In the genomic region with DNA sequence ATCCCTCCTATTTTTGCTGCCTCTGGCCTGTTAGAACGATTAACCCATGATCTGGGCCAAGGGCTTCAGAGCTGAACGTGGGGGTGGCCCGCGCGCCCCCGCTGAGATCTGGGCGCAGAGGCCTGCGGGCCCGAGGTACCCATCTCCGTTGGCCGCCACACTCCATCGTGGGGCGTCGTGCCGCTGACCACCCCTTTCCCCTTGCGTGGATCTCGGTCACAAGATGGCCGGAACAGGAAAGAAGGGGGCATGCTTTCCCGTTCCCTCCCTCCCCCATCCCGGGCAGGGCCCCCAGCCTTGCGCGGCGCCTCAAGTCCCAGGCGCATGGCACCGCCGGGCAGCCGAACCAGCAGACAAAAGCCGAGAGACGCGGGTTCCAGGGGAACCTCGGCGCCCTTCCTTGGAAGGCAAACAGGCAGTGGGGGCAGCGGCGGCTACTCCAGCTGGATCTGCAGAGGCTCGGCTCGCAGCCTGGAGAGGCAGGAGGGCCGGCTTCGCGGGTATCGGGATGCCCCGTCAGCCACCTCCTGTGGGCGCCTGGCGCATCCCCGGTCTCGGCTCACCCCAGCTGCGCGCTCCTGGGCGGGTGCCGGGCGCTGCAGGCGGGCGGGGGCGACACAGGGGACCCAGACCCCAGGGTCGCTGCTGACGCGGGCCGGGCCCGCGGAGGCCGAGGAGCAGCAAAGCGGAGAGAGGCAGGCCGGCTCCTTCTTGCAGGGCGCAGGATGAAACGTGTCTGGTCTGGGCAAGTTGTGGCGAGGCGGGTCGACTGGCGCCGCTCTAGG, we compare ENCODE assay signal across 1 cellular context.
TF ChIP-seq lines count a peak whose summit lies in the region.

No MANE protein-coding gene starts in this region.

TF ChIP-seq in HepG2, 621 proteins besides CTCF, POLR2A, EP300 and RAD21 (continued from another document and continues in another):
- TF ChIP-seq, protein P1, sequence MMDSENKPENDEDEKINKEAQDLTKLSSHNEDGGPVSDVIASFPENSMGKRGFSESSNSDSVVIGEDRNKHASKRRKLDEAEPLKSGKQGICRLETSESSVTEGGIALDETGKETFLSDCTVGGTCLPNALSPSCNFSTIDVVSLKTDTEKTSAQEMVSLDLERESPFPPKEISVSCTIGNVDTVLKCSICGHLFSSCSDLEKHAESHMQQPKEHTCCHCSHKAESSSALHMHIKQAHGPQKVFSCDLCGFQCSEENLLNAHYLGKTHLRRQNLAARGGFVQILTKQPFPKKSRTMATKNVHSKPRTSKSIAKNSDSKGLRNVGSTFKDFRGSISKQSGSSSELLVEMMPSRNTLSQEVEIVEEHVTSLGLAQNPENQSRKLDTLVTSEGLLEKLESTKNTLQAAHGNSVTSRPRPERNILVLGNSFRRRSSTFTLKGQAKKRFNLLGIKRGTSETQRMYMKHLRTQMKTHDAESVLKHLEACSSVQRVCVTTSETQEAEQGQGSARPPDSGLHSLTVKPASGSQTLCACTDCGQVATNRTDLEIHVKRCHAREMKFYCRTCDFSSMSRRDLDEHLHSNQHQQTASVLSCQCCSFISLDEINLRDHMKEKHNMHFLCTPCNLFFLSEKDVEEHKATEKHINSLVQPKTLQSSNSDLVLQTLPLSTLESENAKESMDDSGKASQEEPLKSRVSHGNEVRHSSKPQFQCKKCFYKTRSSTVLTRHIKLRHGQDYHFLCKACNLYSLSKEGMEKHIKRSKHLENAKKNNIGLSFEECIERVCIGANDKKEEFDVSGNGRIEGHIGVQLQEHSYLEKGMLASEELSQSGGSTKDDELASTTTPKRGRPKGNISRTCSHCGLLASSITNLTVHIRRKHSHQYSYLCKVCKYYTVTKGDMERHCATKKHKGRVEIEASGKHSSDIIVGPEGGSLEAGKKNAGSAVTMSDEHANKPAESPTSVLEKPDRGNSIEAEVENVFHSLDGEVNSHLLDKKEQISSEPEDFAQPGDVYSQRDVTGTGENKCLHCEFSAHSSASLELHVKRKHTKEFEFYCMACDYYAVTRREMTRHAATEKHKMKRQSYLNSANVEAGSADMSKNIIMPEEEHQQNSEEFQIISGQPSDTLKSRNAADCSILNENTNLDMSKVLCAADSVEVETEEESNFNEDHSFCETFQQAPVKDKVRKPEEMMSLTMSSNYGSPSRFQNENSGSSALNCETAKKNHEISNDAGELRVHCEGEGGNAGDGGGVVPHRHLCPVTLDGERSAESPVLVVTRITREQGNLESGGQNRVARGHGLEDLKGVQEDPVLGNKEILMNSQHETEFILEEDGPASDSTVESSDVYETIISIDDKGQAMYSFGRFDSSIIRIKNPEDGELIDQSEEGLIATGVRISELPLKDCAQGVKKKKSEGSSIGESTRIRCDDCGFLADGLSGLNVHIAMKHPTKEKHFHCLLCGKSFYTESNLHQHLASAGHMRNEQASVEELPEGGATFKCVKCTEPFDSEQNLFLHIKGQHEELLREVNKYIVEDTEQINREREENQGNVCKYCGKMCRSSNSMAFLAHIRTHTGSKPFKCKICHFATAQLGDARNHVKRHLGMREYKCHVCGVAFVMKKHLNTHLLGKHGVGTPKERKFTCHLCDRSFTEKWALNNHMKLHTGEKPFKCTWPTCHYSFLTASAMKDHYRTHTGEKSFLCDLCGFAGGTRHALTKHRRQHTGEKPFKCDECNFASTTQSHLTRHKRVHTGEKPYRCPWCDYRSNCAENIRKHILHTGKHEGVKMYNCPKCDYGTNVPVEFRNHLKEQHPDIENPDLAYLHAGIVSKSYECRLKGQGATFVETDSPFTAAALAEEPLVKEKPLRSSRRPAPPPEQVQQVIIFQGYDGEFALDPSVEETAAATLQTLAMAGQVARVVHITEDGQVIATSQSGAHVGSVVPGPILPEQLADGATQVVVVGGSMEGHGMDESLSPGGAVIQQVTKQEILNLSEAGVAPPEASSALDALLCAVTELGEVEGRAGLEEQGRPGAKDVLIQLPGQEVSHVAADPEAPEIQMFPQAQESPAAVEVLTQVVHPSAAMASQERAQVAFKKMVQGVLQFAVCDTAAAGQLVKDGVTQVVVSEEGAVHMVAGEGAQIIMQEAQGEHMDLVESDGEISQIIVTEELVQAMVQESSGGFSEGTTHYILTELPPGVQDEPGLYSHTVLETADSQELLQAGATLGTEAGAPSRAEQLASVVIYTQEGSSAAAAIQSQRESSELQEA (CRISPR knock-in tag; IDR thresholded peaks at IDR 0.05; ENCODE audit: not compliant biosample characterization): peak; percentile 58
- TF ChIP-seq ZNF605 (CRISPR knock-in tag; IDR thresholded peaks at IDR 0.05) (peak; percentile 75; the same call in 1 of the 2 replicates), ZNF546 (CRISPR knock-in tag; conservative IDR thresholded peaks at IDR 0.05) (0 out of 2 replicates have a peak, but pooled peaks have one; percentile 38), HNRNPH1 (optimal IDR thresholded peaks at IDR 0.05; ENCODE audit: low read depth, low read length) (no peak), CAMTA2 (CRISPR knock-in tag; IDR thresholded peaks at IDR 0.05; ENCODE audit: borderline replicate concordance) (no peak), SOX13 (IDR thresholded peaks at IDR 0.05) (no peak), SOX13 (CRISPR knock-in tag; conservative IDR thresholded peaks at IDR 0.05 in 1 of 2, IDR thresholded peaks at IDR 0.05 in 1 of 2) (no peak), TSC22D2 (CRISPR knock-in tag; IDR thresholded peaks at IDR 0.05; ENCODE audit: borderline replicate concordance) (no peak), ZKSCAN1 (IDR thresholded peaks at IDR 0.05; ENCODE audit: low read length) (no peak), ZNF724P (CRISPR knock-in tag; IDR thresholded peaks at IDR 0.05; ENCODE audit: borderline replicate concordance) (no peak), PITX1 (CRISPR knock-in tag; IDR thresholded peaks at IDR 0.05) (peak; percentile 56; the same call in 1 of the 2 replicates), HOXA5 (CRISPR knock-in tag; IDR thresholded peaks at IDR 0.05) (peak; percentile 18; the same call in 1 of the 2 replicates), MAFK (conservative IDR thresholded peaks at IDR 0.05 in 1 of 2, IDR thresholded peaks at IDR 0.05 in 1 of 2; ENCODE audit: low read length in 2 of 2) (no peak), NCOA2 (CRISPR knock-in tag; IDR thresholded peaks at IDR 0.05) (no peak), ZNF792 (CRISPR knock-in tag; IDR thresholded peaks at IDR 0.05) (no peak), SPEN (CRISPR knock-in tag; IDR thresholded peaks at IDR 0.05; ENCODE audit: low read depth) (peak; percentile 44; the same call in 1 of the 2 replicates), MYC (CRISPR knock-in tag; IDR thresholded peaks at IDR 0.05; ENCODE audit: borderline replicate concordance) (peak; percentile 73), SMARCC2 (IDR thresholded peaks at IDR 0.05) (no peak), ZBTB20 (CRISPR knock-in tag; IDR thresholded peaks at IDR 0.05; ENCODE audit: borderline replicate concordance, low read depth) (peak; percentile 39; the same call in 1 of the 2 replicates), RXRB (CRISPR knock-in tag; IDR thresholded peaks at IDR 0.05; ENCODE audit: borderline replicate concordance) (no peak), NFATC3 (CRISPR knock-in tag; IDR thresholded peaks at IDR 0.05) (no peak), RFXAP (CRISPR knock-in tag; IDR thresholded peaks at IDR 0.05; ENCODE audit: borderline replicate concordance) (no peak), ZC3H13 (CRISPR knock-in tag; IDR thresholded peaks at IDR 0.05) (peak; percentile 90), PCBP1 (IDR thresholded peaks at IDR 0.05; ENCODE audit: borderline replicate concordance, low read depth, low read length) (no peak), ZNF549 (CRISPR knock-in tag; IDR thresholded peaks at IDR 0.05) (no peak), IRF2 (CRISPR knock-in tag; IDR thresholded peaks at IDR 0.05) (no peak), ZNF501 (CRISPR knock-in tag; IDR thresholded peaks at IDR 0.05) (0 out of 2 replicates have a peak, but pooled peaks have one; percentile 37), RBFOX2 (IDR thresholded peaks at IDR 0.05; ENCODE audit: low read depth, low read length) (peak; percentile 58; the same call in 1 of the 2 replicates), SRSF1 (optimal IDR thresholded peaks at IDR 0.05; ENCODE audit: low read depth, low read length) (no peak), TRIM24 (CRISPR knock-in tag; IDR thresholded peaks at IDR 0.05) (no peak), SALL1 (CRISPR knock-in tag; IDR thresholded peaks at IDR 0.05) (0 out of 2 replicates have a peak, but pooled peaks have one; percentile 7), TARDBP (CRISPR knock-in tag; IDR thresholded peaks at IDR 0.05) (0 out of 2 replicates have a peak, but pooled peaks have one; percentile 9), KDM3A (CRISPR knock-in tag; IDR thresholded peaks at IDR 0.05; ENCODE audit: low read depth) (no peak), PTBP1 (IDR thresholded peaks at IDR 0.05; ENCODE audit: low read depth, low read length, poor library complexity, severe bottlenecking) (no peak), ZFP90 (CRISPR knock-in tag; IDR thresholded peaks at IDR 0.05; ENCODE audit: borderline replicate concordance) (no peak), GATAD1 (CRISPR knock-in tag; IDR thresholded peaks at IDR 0.05) (no peak), ZNF839 (CRISPR knock-in tag; IDR thresholded peaks at IDR 0.05; ENCODE audit: borderline replicate concordance) (0 out of 2 replicates have a peak, but pooled peaks have one; percentile 27), IRX3 (CRISPR knock-in tag; IDR thresholded peaks at IDR 0.05; ENCODE audit: borderline replicate concordance, low read depth) (0 out of 2 replicates have a peak, but pooled peaks have one; percentile 23), TAF1 (CRISPR knock-in tag; IDR thresholded peaks at IDR 0.05) (peak; percentile 39; the same call in 1 of the 2 replicates), NFE2L2 (IDR thresholded peaks at IDR 0.05; ENCODE audit: low read length) (no peak), BORCS8-MEF2B (CRISPR knock-in tag; IDR thresholded peaks at IDR 0.05) (peak; percentile 46; the same call in 1 of the 2 replicates), ZMYM4 (CRISPR knock-in tag; IDR thresholded peaks at IDR 0.05) (peak; percentile 39), MZF1 (CRISPR knock-in tag; IDR thresholded peaks at IDR 0.05; ENCODE audit: borderline replicate concordance) (no peak)
- TF ChIP-seq, protein P2, sequence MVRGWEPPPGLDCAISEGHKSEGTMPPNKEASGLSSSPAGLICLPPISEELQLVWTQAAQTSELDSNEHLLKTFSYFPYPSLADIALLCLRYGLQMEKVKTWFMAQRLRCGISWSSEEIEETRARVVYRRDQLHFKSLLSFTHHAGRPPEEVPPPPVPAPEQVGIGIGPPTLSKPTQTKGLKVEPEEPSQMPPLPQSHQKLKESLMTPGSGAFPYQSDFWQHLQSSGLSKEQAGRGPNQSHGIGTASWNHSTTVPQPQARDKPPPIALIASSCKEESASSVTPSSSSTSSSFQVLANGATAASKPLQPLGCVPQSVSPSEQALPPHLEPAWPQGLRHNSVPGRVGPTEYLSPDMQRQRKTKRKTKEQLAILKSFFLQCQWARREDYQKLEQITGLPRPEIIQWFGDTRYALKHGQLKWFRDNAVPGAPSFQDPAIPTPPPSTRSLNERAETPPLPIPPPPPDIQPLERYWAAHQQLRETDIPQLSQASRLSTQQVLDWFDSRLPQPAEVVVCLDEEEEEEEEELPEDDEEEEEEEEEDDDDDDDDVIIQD (CRISPR knock-in tag; IDR thresholded peaks at IDR 0.05; ENCODE audit: low read depth): no peak
- TF ChIP-seq, protein P3, sequence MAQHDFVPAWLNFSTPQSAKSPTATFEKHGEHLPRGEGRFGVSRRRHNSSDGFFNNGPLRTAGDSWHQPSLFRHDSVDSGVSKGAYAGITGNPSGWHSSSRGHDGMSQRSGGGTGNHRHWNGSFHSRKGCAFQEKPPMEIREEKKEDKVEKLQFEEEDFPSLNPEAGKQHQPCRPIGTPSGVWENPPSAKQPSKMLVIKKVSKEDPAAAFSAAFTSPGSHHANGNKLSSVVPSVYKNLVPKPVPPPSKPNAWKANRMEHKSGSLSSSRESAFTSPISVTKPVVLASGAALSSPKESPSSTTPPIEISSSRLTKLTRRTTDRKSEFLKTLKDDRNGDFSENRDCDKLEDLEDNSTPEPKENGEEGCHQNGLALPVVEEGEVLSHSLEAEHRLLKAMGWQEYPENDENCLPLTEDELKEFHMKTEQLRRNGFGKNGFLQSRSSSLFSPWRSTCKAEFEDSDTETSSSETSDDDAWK (CRISPR knock-in tag; IDR thresholded peaks at IDR 0.05): no peak
- TF ChIP-seq, protein P4, sequence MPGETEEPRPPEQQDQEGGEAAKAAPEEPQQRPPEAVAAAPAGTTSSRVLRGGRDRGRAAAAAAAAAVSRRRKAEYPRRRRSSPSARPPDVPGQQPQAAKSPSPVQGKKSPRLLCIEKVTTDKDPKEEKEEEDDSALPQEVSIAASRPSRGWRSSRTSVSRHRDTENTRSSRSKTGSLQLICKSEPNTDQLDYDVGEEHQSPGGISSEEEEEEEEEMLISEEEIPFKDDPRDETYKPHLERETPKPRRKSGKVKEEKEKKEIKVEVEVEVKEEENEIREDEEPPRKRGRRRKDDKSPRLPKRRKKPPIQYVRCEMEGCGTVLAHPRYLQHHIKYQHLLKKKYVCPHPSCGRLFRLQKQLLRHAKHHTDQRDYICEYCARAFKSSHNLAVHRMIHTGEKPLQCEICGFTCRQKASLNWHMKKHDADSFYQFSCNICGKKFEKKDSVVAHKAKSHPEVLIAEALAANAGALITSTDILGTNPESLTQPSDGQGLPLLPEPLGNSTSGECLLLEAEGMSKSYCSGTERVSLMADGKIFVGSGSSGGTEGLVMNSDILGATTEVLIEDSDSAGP (CRISPR knock-in tag; IDR thresholded peaks at IDR 0.05; ENCODE audit: borderline replicate concordance): peak; percentile 31; the same call in 1 of the 2 replicates
- TF ChIP-seq, protein P5, sequence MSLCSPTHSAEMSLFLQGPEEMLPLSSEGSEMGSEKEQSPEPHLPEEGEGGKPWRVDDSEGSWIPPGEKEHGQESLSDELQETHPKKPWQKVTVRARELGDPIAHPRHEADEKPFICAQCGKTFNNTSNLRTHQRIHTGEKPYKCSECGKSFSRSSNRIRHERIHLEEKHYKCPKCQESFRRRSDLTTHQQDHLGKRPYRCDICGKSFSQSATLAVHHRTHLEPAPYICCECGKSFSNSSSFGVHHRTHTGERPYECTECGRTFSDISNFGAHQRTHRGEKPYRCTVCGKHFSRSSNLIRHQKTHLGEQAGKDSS (CRISPR knock-in tag; IDR thresholded peaks at IDR 0.05; ENCODE audit: borderline replicate concordance, low read depth): peak; percentile 80; the same call in 1 of the 2 replicates
- TF ChIP-seq, protein P6, sequence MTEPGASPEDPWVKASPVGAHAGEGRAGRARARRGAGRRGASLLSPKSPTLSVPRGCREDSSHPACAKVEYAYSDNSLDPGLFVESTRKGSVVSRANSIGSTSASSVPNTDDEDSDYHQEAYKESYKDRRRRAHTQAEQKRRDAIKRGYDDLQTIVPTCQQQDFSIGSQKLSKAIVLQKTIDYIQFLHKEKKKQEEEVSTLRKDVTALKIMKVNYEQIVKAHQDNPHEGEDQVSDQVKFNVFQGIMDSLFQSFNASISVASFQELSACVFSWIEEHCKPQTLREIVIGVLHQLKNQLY (CRISPR knock-in tag; IDR thresholded peaks at IDR 0.05): no peak
- TF ChIP-seq, protein P7, sequence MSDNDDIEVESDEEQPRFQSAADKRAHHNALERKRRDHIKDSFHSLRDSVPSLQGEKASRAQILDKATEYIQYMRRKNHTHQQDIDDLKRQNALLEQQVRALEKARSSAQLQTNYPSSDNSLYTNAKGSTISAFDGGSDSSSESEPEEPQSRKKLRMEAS (IDR thresholded peaks at IDR 0.05): peak; percentile 60
- TF ChIP-seq, protein P8, sequence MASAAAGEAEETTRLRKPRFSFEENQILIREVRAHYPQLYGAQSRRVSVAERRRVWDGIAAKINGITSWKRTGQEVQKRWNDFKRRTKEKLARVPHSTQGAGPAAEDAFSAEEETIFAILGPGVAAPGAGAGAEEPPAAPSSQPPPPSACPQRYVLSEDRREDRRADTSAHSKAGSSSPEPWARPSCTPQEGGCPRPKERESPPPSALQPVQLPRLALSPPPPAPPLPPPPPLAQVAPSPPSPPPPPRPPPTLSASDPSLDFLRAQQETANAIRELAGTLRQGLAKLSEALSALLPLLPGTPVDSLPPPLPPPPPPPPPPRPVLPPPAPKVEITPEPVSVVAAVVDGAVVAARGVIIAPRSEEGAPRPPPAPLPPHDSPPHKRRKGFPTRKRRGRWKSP (CRISPR knock-in tag; IDR thresholded peaks at IDR 0.05): peak; percentile 84
